Comparison of ENCODE assay signal across 12 cellular contexts in the genomic region with DNA sequence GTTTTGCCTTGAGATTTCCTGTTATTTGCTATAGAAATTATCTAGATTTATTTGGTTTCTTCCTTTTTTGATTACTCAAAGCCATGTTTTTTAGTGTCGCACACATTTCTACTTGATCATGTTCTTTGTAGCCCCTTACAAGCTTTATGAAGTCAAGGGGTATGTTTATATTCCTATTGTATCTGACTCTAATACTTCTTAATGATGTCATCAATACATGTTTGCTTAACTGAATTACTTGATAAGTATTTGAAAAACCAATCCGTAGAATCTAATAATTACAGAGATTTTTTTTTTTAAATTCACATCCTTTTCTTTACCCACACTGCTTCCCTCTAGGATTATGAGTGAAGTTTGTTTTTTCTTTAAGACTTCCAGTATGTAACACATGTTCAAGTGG.
"Had no signal": no experiment of that assay in that cellular context is flagged by ENCODE, and none has a peak within 500 bp of the region (broad histone marks: within the 10 kb centered on the region; RNA-seq: fewer than 3 reads in every experiment).

No MANE protein-coding gene starts in this region.

- ATAC-seq: left lung, sciatic nerve, upper lobe of right lung had no signal

- H3K27ac ChIP-seq: esophagus muscularis mucosa, left lung, SJSA1, thoracic aorta, upper lobe of right lung had no signal

- H3K4me3 Mint-ChIP-seq: activated T-helper 1 cell treated with anti-CD3 and anti-CD28 coated beads, Interleukin-12 subunit alpha, Interleukin-12 subunit beta, Interleukin-2, Interleukin-4 antibody, amounts not matched to agents 30 ng/mL and 10 ng/mL and 1 ng/mL, durations not matched to agents 14 hours and 24 hours and 36 hours; T-helper 2 cell treated with Interferon-gamma antibody and Interleukin-4, amounts not matched to agents 5 μg/mL and 100 μg/mL, for 36 hours had no signal

- H3K9me3 ChIP-seq: esophagus muscularis mucosa, left lung, SJSA1, thoracic aorta, upper lobe of right lung had no signal

- DNase-seq: activated CD4-positive, CD25-positive, alpha-beta regulatory T cell; activated naive CD4-positive, alpha-beta T cell; amniotic stem cell; islet precursor cell; left lung; upper lobe of right lung had no signal

- H3K36me3 ChIP-seq: thoracic aorta had no signal

- H3K27me3 ChIP-seq: esophagus muscularis mucosa, left lung, SJSA1, upper lobe of right lung had no signal

- H3K4me3 ChIP-seq: esophagus muscularis mucosa, left lung, SJSA1, thoracic aorta, upper lobe of right lung had no signal
